Comparison of ENCODE assay signal across 23 cellular contexts in genomic region chr2:134745023-134745422, GRCh38. TPM values are rescaled to one million over a fixed set of nuclear protein-coding genes. Genes with fewer than 3 reads are reported as not detected.
A peak's percentile ranks its signal among the peaks of the same experiment; 100 is the strongest.
DNase-seq lines count a peak whose midpoint lies in the region; ATAC-seq, FAIRE-seq and TF ChIP-seq lines count a peak whose summit lies in the region.
"Had no signal": no experiment of that assay in that cellular context is flagged by ENCODE, and none has a peak within 500 bp of the region (broad histone marks: within the 10 kb centered on the region; RNA-seq: fewer than 3 reads in every experiment).

No MANE protein-coding gene starts in this region.

- no peak for TF ChIP-seq POLR2A in K562 (conservative IDR thresholded peaks at IDR 0.05)

- H3K9me3 ChIP-seq in OCI-LY7 (ENCODE audit: low read length) (no peaks in the 10 kb centered on the region), K562 (replicated peaks; ENCODE audit: control insufficient read depth, insufficient read depth, low read depth, low read length) (no peaks in the 10 kb centered on the region), SJCRH30 (replicated peaks) (no peaks in the 10 kb centered on the region)
- H3K9me3 ChIP-seq: A549, HAP-1, prostate gland, upper lobe of right lung had no signal

- H3K27me3 Mint-ChIP-seq in stimulated activated naive CD8-positive, alpha-beta T cell treated with anti-CD3 and anti-CD28 coated beads, Interleukin-15, amount 100 ng/mL, for 72 hours: peaks cover 34% of the 10 kb centered on the region
- peaks cover 5% of the 10 kb centered on the region for H3K27me3 Mint-ChIP-seq in activated T-cell treated with anti-CD3 and anti-CD28 coated beads, Interleukin-2, amount 50 U/mL, for 72 hours (ENCODE audit: low read depth)
- H3K27me3 Mint-ChIP-seq: B cell had no signal

- H3K4me1 ChIP-seq in OCI-LY7 (ENCODE audit: insufficient read depth, low read length, poor library complexity, severe bottlenecking): peaks cover 22% of the 10 kb centered on the region
- H3K4me1 ChIP-seq in K562 (replicated peaks in 1 of 2; ENCODE audit: control insufficient read depth in 2 of 2, insufficient read depth in 2 of 2, low read length in 2 of 2): no peaks in the 10 kb centered on the region; a peak in 1 of 5 replicates
- H3K4me1 ChIP-seq in SJCRH30: no peaks in the 10 kb centered on the region
- H3K4me1 ChIP-seq: A549, HAP-1, prostate gland, upper lobe of right lung had no signal

- no peaks in the 10 kb centered on the region for H3K9me1 ChIP-seq in K562 (ENCODE audit: control insufficient read depth, insufficient read depth, low read length)

- H3K4me2 ChIP-seq in OCI-LY7 (ENCODE audit: low read length) (peak overlapping the region; percentile 22; the same call in 1 of the 2 replicates), K562 (ENCODE audit: insufficient read depth, low read length) (no peak overlapping the region)
- H3K4me2 ChIP-seq: A549, PC-9 had no signal

- H3K9me3 Mint-ChIP-seq in stimulated activated naive CD8-positive, alpha-beta T cell treated with anti-CD3 and anti-CD28 coated beads, Interleukin-15, amount 100 ng/mL, for 72 hours: no peaks in the 10 kb centered on the region
- no peaks in the 10 kb centered on the region for H3K9me3 Mint-ChIP-seq in activated T-cell treated with anti-CD3 and anti-CD28 coated beads, Interleukin-2, amount 50 U/mL, for 72 hours
- H3K9me3 Mint-ChIP-seq: T-helper 1 cell treated with Interleukin-12 subunit alpha and Interleukin-12 subunit beta and Interleukin-4 antibody, amounts not matched to agents 30 μg/mL and 1 μg/mL, for 36 hours had no signal

- peak; percentile 59 for ATAC-seq in stimulated activated naive CD8-positive, alpha-beta T cell treated with anti-CD3 and anti-CD28 coated beads, Interleukin-15, Interleukin-2, amounts not matched to agents 100 U/mL and 50 U/mL, for 24 hours
- no peak for ATAC-seq in stimulated activated naive CD8-positive, alpha-beta T cell treated with anti-CD3 and anti-CD28 coated beads, Interleukin-15, amount 100 ng/mL, for 72 hours
- no peak for ATAC-seq in K562
- no peak for ATAC-seq in HG02981 (IDR thresholded peaks at IDR 0.05; ENCODE audit: unreplicated experiment)
- no peak for ATAC-seq in activated T-cell treated with anti-CD3 and anti-CD28 coated beads, Interleukin-2, amount 50 U/mL, for 72 hours (replicated peaks in 1 of 2)
- ATAC-seq: A549, upper lobe of right lung had no signal

- no peak overlapping the region for H3K9ac ChIP-seq in K562 (ENCODE audit: insufficient read depth in 1 of 2, low read depth in 2 of 2, low read length in 2 of 2)

- no peak overlapping the region for H3K27ac Mint-ChIP-seq in stimulated activated naive CD8-positive, alpha-beta T cell treated with anti-CD3 and anti-CD28 coated beads, Interleukin-15, amount 100 ng/mL, for 72 hours
- H3K27ac Mint-ChIP-seq in activated T-cell treated with anti-CD3 and anti-CD28 coated beads, Interleukin-2, amount 50 U/mL, for 72 hours: no peak overlapping the region
- H3K27ac Mint-ChIP-seq: T-helper 1 cell treated with Interleukin-12 subunit alpha and Interleukin-12 subunit beta and Interleukin-4 antibody, amounts not matched to agents 30 μg/mL and 1 μg/mL, for 36 hours had no signal

- H3K36me3 ChIP-seq in OCI-LY7 (ENCODE audit: insufficient read depth, low read length): no peaks in the 10 kb centered on the region
- no peaks in the 10 kb centered on the region for H3K36me3 ChIP-seq in K562 (ENCODE audit: control insufficient read depth, insufficient read depth, low read length)
- no peaks in the 10 kb centered on the region for H3K36me3 ChIP-seq in SJCRH30
- H3K36me3 ChIP-seq: HAP-1, prostate gland, upper lobe of right lung had no signal

- POLR2A ChIA-PET in OCI-LY7 (lab: Charles Lee) (no interaction called here), K562 (lab: Yijun Ruan, JAX) (no interaction called here)

- H3K4me3 ChIP-seq in OCI-LY7 (ENCODE audit: low read depth, low read length, poor library complexity, severe bottlenecking): no peak overlapping the region
- H3K4me3 ChIP-seq in K562: no peak overlapping the region
- no peak overlapping the region for H3K4me3 ChIP-seq in SJCRH30
- H3K4me3 ChIP-seq: A549, HAP-1, PC-9, prostate gland, upper lobe of right lung had no signal

- DNase-seq in stimulated activated naive CD8-positive, alpha-beta T cell treated with anti-CD3 and anti-CD28 coated beads, Interleukin-15, Interleukin-2, amounts not matched to agents 100 U/mL and 50 U/mL, for 24 hours: no peak
- no peak for DNase-seq in stimulated activated naive CD8-positive, alpha-beta T cell treated with anti-CD3 and anti-CD28 coated beads, Interleukin-15, amount 100 ng/mL, for 72 hours
- DNase-seq in OCI-LY7 (ENCODE audit: low spot score) (no peak), K562 (ENCODE audit: extremely low read depth in 1 of 4, low spot score in 3 of 4) (no peak), germinal center (ENCODE audit: low spot score) (no peak), SJCRH30 (no peak)
- no peak for DNase-seq in activated T-cell treated with anti-CD3 and anti-CD28 coated beads, Interleukin-2, amount 50 U/mL, for 72 hours
- DNase-seq: activated CD8-positive, alpha-beta memory T cell treated with anti-CD3 and anti-CD28 coated beads, Interleukin-2, amount 50 U/mL, for 4 hours; effector CD4-positive, alpha-beta T cell; mesendoderm; NCI-H1417; NCI-H446 treated with DMSO at 0.1 percent for 48 hours; PC-9; stimulated activated CD8-positive, alpha-beta memory T cell treated with anti-CD3 and anti-CD28 coated beads, Interleukin-4, amount 100 ng/mL, for 48 hours; upper lobe of right lung had no signal

- no peak overlapping the region for H3K4me3 Mint-ChIP-seq in stimulated activated naive CD8-positive, alpha-beta T cell treated with anti-CD3 and anti-CD28 coated beads, Interleukin-15, amount 100 ng/mL, for 72 hours
- H3K4me3 Mint-ChIP-seq in activated T-cell treated with anti-CD3 and anti-CD28 coated beads, Interleukin-2, amount 50 U/mL, for 72 hours: no peak overlapping the region
- H3K4me3 Mint-ChIP-seq: B cell; T-helper 1 cell treated with Interleukin-12 subunit alpha and Interleukin-12 subunit beta and Interleukin-4 antibody, amounts not matched to agents 30 μg/mL and 1 μg/mL, for 36 hours had no signal

- H3K4me1 Mint-ChIP-seq in stimulated activated naive CD8-positive, alpha-beta T cell treated with anti-CD3 and anti-CD28 coated beads, Interleukin-15, amount 100 ng/mL, for 72 hours: peaks cover 14% of the 10 kb centered on the region
- peaks cover 11% of the 10 kb centered on the region for H3K4me1 Mint-ChIP-seq in activated T-cell treated with anti-CD3 and anti-CD28 coated beads, Interleukin-2, amount 50 U/mL, for 72 hours (ENCODE audit: low read depth)

- no peak for FAIRE-seq in K562 (lab: Jason Lieb, UNC)
- FAIRE-seq: A549 had no signal

- H3K27me3 ChIP-seq in K562 (ENCODE audit: control insufficient read depth in 2 of 2, insufficient read depth in 2 of 2, low read length in 2 of 2): no peaks in the 10 kb centered on the region
- H3K27me3 ChIP-seq in SJCRH30: no peaks in the 10 kb centered on the region
- H3K27me3 ChIP-seq: upper lobe of right lung had no signal

- in situ Hi-C loops in K562 (cut with MboI): no loop called here

- BruUV-seq in OCI-LY7 (replicated peaks; lab: Mats Ljungman, UMichigan) (no TSS peak), K562 (replicated peaks; lab: Mats Ljungman, UMichigan) (no TSS peak)

- no peak for TF ChIP-seq EP300 in K562 (IDR thresholded peaks at IDR 0.05; ENCODE audit: low read length)

- intact Hi-C loops in OCI-LY7 (cut with micrococcal nuclease; ENCODE audit: unreplicated experiment) (no loop called here), K562 (cut with micrococcal nuclease) (no loop called here)

- no peaks in the 10 kb centered on the region for H3K9me2 ChIP-seq in OCI-LY7 (ENCODE audit: insufficient read depth, low read length)

- H3K36me3 Mint-ChIP-seq in activated T-cell treated with anti-CD3 and anti-CD28 coated beads, Interleukin-2, amount 50 U/mL, for 72 hours (ENCODE audit: insufficient read depth in 2 of 2): no peaks in the 10 kb centered on the region

- CTCF ChIA-PET in OCI-LY7 (lab: Charles Lee; ENCODE audit: unreplicated experiment): no interaction called here
- CTCF ChIA-PET in K562 (lab: Yijun Ruan, JAX; ENCODE audit: low intra/inter-chr PET ratio): no interaction called here

- no peak for TF ChIP-seq CTCF in OCI-LY7 (conservative IDR thresholded peaks at IDR 0.05; ENCODE audit: low read length)
- no peak for TF ChIP-seq CTCF in K562 (IDR thresholded peaks at IDR 0.05 in 2 of 3, conservative IDR thresholded peaks at IDR 0.05 in 1 of 3; ENCODE audit: insufficient read depth in 2 of 3, low read depth in 1 of 3, low read length in 3 of 3)

- H3K27ac ChIP-seq in OCI-LY7 (ENCODE audit: low read depth, low read length, poor library complexity, severe bottlenecking): no peak overlapping the region
- H3K27ac ChIP-seq in K562 (ENCODE audit: extremely low read depth, low read depth, low read length): no peak overlapping the region
- H3K27ac ChIP-seq in SJCRH30: no peak overlapping the region
- H3K27ac ChIP-seq: A549, PC-9, prostate gland, upper lobe of right lung had no signal

- TF ChIP-seq RAD21 in K562 (CRISPR knock-in tag; conservative IDR thresholded peaks at IDR 0.05 in 1 of 2, IDR thresholded peaks at IDR 0.05 in 1 of 2): no peak

- no peaks in the 10 kb centered on the region for H3K79me2 ChIP-seq in OCI-LY7 (ENCODE audit: insufficient read depth, low read depth, low read length)
- no peaks in the 10 kb centered on the region for H3K79me2 ChIP-seq in K562 (ENCODE audit: control insufficient read depth, insufficient read depth, low read length)

- H4K20me1 ChIP-seq in OCI-LY7 (ENCODE audit: insufficient read depth, low read length) (no peaks in the 10 kb centered on the region), K562 (replicated peaks; ENCODE audit: control insufficient read depth, insufficient read depth, low read length) (no peaks in the 10 kb centered on the region)

- H2AFZ ChIP-seq in OCI-LY7 (ENCODE audit: low read length): peak overlapping the region; percentile 62; the same call in 1 of the 2 replicates
- H2AFZ ChIP-seq in K562 (ENCODE audit: low read depth, low read length): no peak overlapping the region
- H2AFZ ChIP-seq: PC-9 had no signal

RNA-seq across cellular contexts. Expression of gene TMEM163, which starts 26.2 kb away (rescaled TPM):
- total RNA-seq in OCI-LY7 (2014; rRNA removed; shearing (Covaris generic)): not detected in 2 replicates
- total RNA-seq in OCI-LY7 (2022) (0.31 and 0.51 TPM in 2 replicates), K562 (2014; rRNA removed) (0.12 TPM in 1 of 2 replicates, not detected in the other), K562 (2014; rRNA removed; fragmentation: Illumina TruSeq; extraction: Trizol) (0.10 TPM in 1 of 2 replicates, not detected in the other), K562 (2015; rRNA removed; fragmentation: Illumina TruSeq; extraction: Trizol) (0.08 TPM in 1 of 2 replicates, not detected in the other), K562 (2021) (0.11 and 0.16 TPM in 2 replicates)
- 0.46 TPM in 1 of 2 replicates, not detected in the other for total RNA-seq in K562 (2011; cell fraction: chromatin; rRNA removed; ENCODE audit: low replicate concordance)
- total RNA-seq in K562 (2011; cell fraction: nucleolus; rRNA removed): 0.50 TPM in 1 of 2 replicates, not detected in the other
- 0.29 and 0.69 TPM in 2 replicates for total RNA-seq in K562 (2011; cell fraction: nucleoplasm; rRNA removed)
- polyA plus RNA-seq in K562 (2011; rRNA removed) (0.51 and 0.68 TPM in 2 replicates), K562 (2014; fragmentation: Illumina TruSeq; extraction: Trizol) (0.18 and 0.19 TPM in 2 replicates), K562 (2014; fragmentation: Nextera tagmentation; extraction: Ambion mirVana) (under 1 TPM; 0.10 to 0.15 TPM), K562 (2014; rRNA removed) (0.04 TPM in 1 of 2 replicates, not detected in the other)
- 0.52 and 0.60 TPM in 2 replicates for polyA plus RNA-seq in K562 (2011; cell fraction: cytosol; rRNA removed)
- 0.98 and 1.0 TPM in 2 replicates for polyA plus RNA-seq in K562 (2011; cell fraction: nucleus; rRNA removed)
- 0.30 and 0.53 TPM in 2 replicates for polyA plus RNA-seq in K562 (2012)
- 0.39 and 0.54 TPM in 2 replicates for polyA minus RNA-seq in K562 (2011; rRNA and poly(A)+ RNA removed)
- polyA minus RNA-seq in K562 (2011; cell fraction: cytosol; rRNA and poly(A)+ RNA removed): 0.57 TPM in 1 of 2 replicates, not detected in the other
- polyA minus RNA-seq in K562 (2011; cell fraction: nucleus; rRNA and poly(A)+ RNA removed): 0.40 and 0.44 TPM in 2 replicates
- total RNA-seq in activated T-cell treated with anti-CD3 and anti-CD28 coated beads, Interleukin-2, amount 50 U/mL, for 72 hours: under 1 TPM; 0.12 TPM
- 0.04 TPM in 1 of 2 replicates, not detected in the other for total RNA-seq in SJCRH30 (2014; rRNA removed; shearing (Covaris generic))
- total RNA-seq: fibroblast of villous mesenchyme, M059J had no signal
- polyA plus RNA-seq: A549 had no signal
